ENCODE assay signal across 18 cellular contexts in genomic region chr13:41107584-41108014, GRCh38. TPM values are rescaled to one million over a fixed set of nuclear protein-coding genes. Genes with fewer than 3 reads are reported as not detected.
DNase-seq lines count a peak whose midpoint lies in the region; FAIRE-seq and TF ChIP-seq lines count a peak whose summit lies in the region.
"Had no signal": no experiment of that assay in that cellular context is flagged by ENCODE, and none has a peak within 500 bp of the region (broad histone marks: within the 10 kb centered on the region; RNA-seq: fewer than 3 reads in every experiment).

No MANE protein-coding gene starts in this region.

- peak overlapping the region; percentile 11; the same call in 1 of the 2 replicates for H2AFZ ChIP-seq in H1 (ENCODE audit: low read length)

- no peak overlapping the region for H4K91ac ChIP-seq in H1 (replicated peaks; ENCODE audit: insufficient read length, low read length)

- no peak overlapping the region for H3K14ac ChIP-seq in H1 (ENCODE audit: insufficient read length)

- peak in 1 of 2 experiments; percentile 56 for DNase-seq in H1 (ENCODE audit: low read depth in 1 of 2, low spot score in 2 of 2)
- peak; percentile 33 for DNase-seq in iPS-NIHi7 (ENCODE audit: extremely low spot score)
- no peak for DNase-seq in activated naive CD4-positive, alpha-beta T cell treated with Interleukin-2 at 50 U/mL for 16 hours
- no peak for DNase-seq in posterior vena cava (ENCODE audit: low spot score)
- no peak for DNase-seq in posterior cingulate gyrus
- no peak for DNase-seq in AG08395 (ENCODE audit: low spot score)
- DNase-seq: KBM-7, NCI-H1048, NCI-H146, NCI-H2081 treated with DMSO at 0.1 percent for 48 hours, NCI-H2227 treated with DMSO at 0.1 percent for 48 hours, NCI-H526 treated with DMSO at 0.1 percent for 48 hours, OCI-M1 had no signal

- H3K23ac ChIP-seq in H1 (ENCODE audit: insufficient read length): no peak overlapping the region

- H3K18ac ChIP-seq in H1 (ENCODE audit: extremely low read depth, low read length): 0 out of 2 replicates have a peak overlapping the region, but pooled peaks have one; percentile 1

- H3K4me3 ChIP-seq in HUES6 (ENCODE audit: low read depth, low read length): peak overlapping the region; percentile 40; the same call in 1 of the 2 replicates
- H3K4me3 ChIP-seq in H1 (ENCODE audit: extremely low read depth in 1 of 4, insufficient read depth in 2 of 4, low read depth in 3 of 4, low read length in 4 of 4): no peak overlapping the region
- H3K4me3 ChIP-seq: BLaER1 had no signal

- H3K56ac ChIP-seq in H1 (replicated peaks; ENCODE audit: insufficient read length, low read depth, low read length): no peak overlapping the region

- no peak overlapping the region for H4K5ac ChIP-seq in H1 (ENCODE audit: insufficient read length, low read depth, low read length)

- H3K27ac ChIP-seq in HUES6 (ENCODE audit: low read depth, low read length) (no peak overlapping the region), H1 (ENCODE audit: low read depth, low read length) (no peak overlapping the region)
- H3K27ac ChIP-seq: BLaER1, RWPE1 had no signal

- H3K23me2 ChIP-seq in H1 (ENCODE audit: low read depth, low read length): no peaks in the 10 kb centered on the region

- H3K9me3 ChIP-seq in HUES6 (ENCODE audit: control insufficient read depth, insufficient read depth, low read depth, low read length): no peaks in the 10 kb centered on the region
- H3K9me3 ChIP-seq in H1 (ENCODE audit: insufficient read depth in 2 of 2, low read depth in 1 of 2, low read length in 1 of 2): no peaks in the 10 kb centered on the region

- no peak for TF ChIP-seq RAD21 in H1 (IDR thresholded peaks at IDR 0.05 in 1 of 2, conservative IDR thresholded peaks at IDR 0.05 in 1 of 2; ENCODE audit: low read depth in 2 of 2, low read length in 2 of 2)

- H2BK15ac ChIP-seq in H1 (ENCODE audit: low read length): no peak overlapping the region

- intact Hi-C loops in posterior vena cava (cut with DNase I): no loop called here
- intact Hi-C loops in posterior cingulate gyrus (cut with DNase I): no loop called here

- H3K79me1 ChIP-seq in H1 (ENCODE audit: low read depth, low read length): no peaks in the 10 kb centered on the region

- H2BK120ac ChIP-seq in H1 (replicated peaks; ENCODE audit: low read depth, low read length): no peak overlapping the region

- TF ChIP-seq EP300 in H1 (IDR thresholded peaks at IDR 0.05; ENCODE audit: borderline replicate concordance in 1 of 2, low read depth in 2 of 2, low read length in 2 of 2): no peak

- POLR2A ChIA-PET in H1 (lab: Charles Lee; ENCODE audit: partially characterized antibody): interaction anchor here (0.6 to 2.5 kb wide), 13 partner anchors 9 to 97 kb away, joined by 3 to 9 read pairs (median 4); partner anchors contain the start of genes KBTBD7 and WBP4

- H3K4ac ChIP-seq in H1 (replicated peaks; ENCODE audit: insufficient read length, low read depth, low read length): no peak overlapping the region

- no peaks in the 10 kb centered on the region for H3K27me3 ChIP-seq in HUES6 (ENCODE audit: control insufficient read depth, insufficient read depth, low read length)
- H3K27me3 ChIP-seq in H1 (replicated peaks in 1 of 4; ENCODE audit: control insufficient read depth in 3 of 4, extremely low read depth in 1 of 4, insufficient read depth in 3 of 4, low read length in 3 of 4): no peaks in the 10 kb centered on the region
- H3K27me3 ChIP-seq: BLaER1 had no signal

- H3K79me2 ChIP-seq in H1 (ENCODE audit: control insufficient read depth in 1 of 2, insufficient read depth in 2 of 2, low read length in 2 of 2): no peaks in the 10 kb centered on the region

- TF ChIP-seq POLR2A in H1 (IDR thresholded peaks at IDR 0.05; ENCODE audit: control extremely low read depth in 1 of 2, low read depth in 2 of 2, low read length in 2 of 2): peak in 1 of 2 experiments; percentile 57; a peak in 1 of 3 replicates

- no peak overlapping the region for H2BK12ac ChIP-seq in H1 (ENCODE audit: low read depth, low read length)

- CTCF ChIA-PET in H1 (lab: Charles Lee; ENCODE audit: partially characterized antibody): interaction anchor here (0.6 to 2.3 kb wide), 3 partner anchors 9 to 1614 kb away, joined by 3 to 7 read pairs (median 6); no protein-coding TSS in a partner anchor

- no peak overlapping the region for H2AK5ac ChIP-seq in H1 (ENCODE audit: low read depth, low read length)

- H3K36me3 ChIP-seq in HUES6 (ENCODE audit: control insufficient read depth, insufficient read depth, low read length) (no peaks in the 10 kb centered on the region), H1 (ENCODE audit: control insufficient read depth in 2 of 4, insufficient read depth in 4 of 4, low read length in 3 of 4) (no peaks in the 10 kb centered on the region)
- H3K36me3 ChIP-seq: BLaER1 had no signal

- H3K9ac ChIP-seq in HUES6 (ENCODE audit: low read length): no peak overlapping the region
- no peak overlapping the region for H3K9ac ChIP-seq in H1 (replicated peaks in 1 of 4; ENCODE audit: extremely low read depth in 1 of 4, low read depth in 3 of 4, low read length in 3 of 4)
- H3K9ac ChIP-seq: BLaER1 had no signal

- H4K20me1 ChIP-seq in H1 (replicated peaks in 1 of 2; ENCODE audit: control insufficient read depth in 1 of 2, insufficient read depth in 2 of 2, low read length in 2 of 2): no peaks in the 10 kb centered on the region
- H4K20me1 ChIP-seq: BLaER1 had no signal

- no peak for TF ChIP-seq CTCF in H1 (IDR thresholded peaks at IDR 0.05; ENCODE audit: control extremely low read depth in 1 of 3, insufficient read depth in 1 of 3, low read depth in 1 of 3, low read length in 3 of 3)

- no peak overlapping the region; the same call in 1 of the 2 replicates for H4K8ac ChIP-seq in H1 (ENCODE audit: extremely low read depth, insufficient read depth, low read length)

- no peak overlapping the region for H2BK20ac ChIP-seq in H1 (ENCODE audit: low read length)

- peak overlapping the region in 1 of 2 experiments; percentile 23; a peak in 2 of 4 replicates for H3K4me2 ChIP-seq in H1 (ENCODE audit: insufficient read depth in 1 of 2, low read depth in 2 of 2, low read length in 2 of 2)

- 0 out of 2 replicates have a peak overlapping the region, but pooled peaks have one; percentile 18 for H2BK5ac ChIP-seq in H1 (ENCODE audit: low read depth, low read length)

- WGBS in H1 (ENCODE audit: extremely low coverage in 1 of 2, insufficient coverage in 1 of 2, insufficient read length in 1 of 2, insufficient replicate concordance in 2 of 2, low coverage in 1 of 2, low lambda C conversion rate in 2 of 2, missing lambda C conversion rate in 1 of 2), 2 experiments: 63% methylated on average over 7 of the region's 7 CpGs; no CpG with 5 or more reads in 1 of the 2 experiments

- H3K4me1 ChIP-seq in HUES6 (ENCODE audit: control insufficient read depth, insufficient read depth, low read length): 0 out of 2 replicates have a peak, but pooled peaks cover 9% of the 10 kb centered on the region
- peaks cover 0 to 6% (median 0%) of the 10 kb centered on the region in 4 experiments; a peak in 1 of 7 replicates for H3K4me1 ChIP-seq in H1 (replicated peaks in 1 of 4; ENCODE audit: control insufficient read depth in 3 of 4, insufficient read depth in 4 of 4, low read length in 3 of 4)

- FAIRE-seq in H1 (lab: Jason Lieb, UNC): no peak
- FAIRE-seq: GM18507, HTR-8/SVneo had no signal

TF ChIP-seq in H1, 55 proteins besides CTCF, POLR2A, EP300 and RAD21 (continues in another document):
- no peak for TF ChIP-seq TEAD4 (IDR thresholded peaks at IDR 0.05; ENCODE audit: low read depth, low read length)
- TF ChIP-seq SIRT6 (IDR thresholded peaks at IDR 0.05; ENCODE audit: low read length): no peak
- no peak for TF ChIP-seq ZNF274 (IDR thresholded peaks at IDR 0.05; ENCODE audit: borderline replicate concordance, extremely low read depth, low read length)
- no peak for TF ChIP-seq CBX5 (IDR thresholded peaks at IDR 0.05; ENCODE audit: low read depth, low read length)
- TF ChIP-seq ASH2L (IDR thresholded peaks at IDR 0.05; ENCODE audit: low read length): no peak
- no peak for TF ChIP-seq JUN (IDR thresholded peaks at IDR 0.05; ENCODE audit: low read depth, low read length)
- no peak for TF ChIP-seq SUZ12 (IDR thresholded peaks at IDR 0.05; ENCODE audit: low read length)
- TF ChIP-seq, protein P1, sequence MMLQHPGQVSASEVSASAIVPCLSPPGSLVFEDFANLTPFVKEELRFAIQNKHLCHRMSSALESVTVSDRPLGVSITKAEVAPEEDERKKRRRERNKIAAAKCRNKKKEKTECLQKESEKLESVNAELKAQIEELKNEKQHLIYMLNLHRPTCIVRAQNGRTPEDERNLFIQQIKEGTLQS (IDR thresholded peaks at IDR 0.05; ENCODE audit: insufficient read depth, low read depth, low read length): no peak
- TF ChIP-seq GTF2F1 (IDR thresholded peaks at IDR 0.05; ENCODE audit: borderline replicate concordance, low read depth, low read length): no peak
- TF ChIP-seq KDM4A (IDR thresholded peaks at IDR 0.05; ENCODE audit: low read depth, low read length, severe bottlenecking): no peak
- TF ChIP-seq POLR2AphosphoS5 (IDR thresholded peaks at IDR 0.05; ENCODE audit: low read depth, low read length): peak; percentile 32; the same call in 1 of the 2 replicates
- peak; percentile 57 for TF ChIP-seq YY1 (IDR thresholded peaks at IDR 0.05; ENCODE audit: low read depth, low read length)

RNA-seq across cellular contexts. Expression of gene KBTBD6, which starts 25.0 kb away (rescaled TPM):
- total RNA-seq in H1 (2021; fragmentation: NEBNext Ultra II Directional; extraction: Animal tissue kit (Norgen Biotek cat#: 25700)): 10.2 and 11.3 TPM in 2 replicates
- polyA plus RNA-seq in H1 (2011; rRNA removed): 4.5 and 5.4 TPM in 2 replicates
- 5.2 TPM for polyA plus RNA-seq in H1 (2011; cell fraction: cytosol; rRNA removed)
- polyA plus RNA-seq in H1 (2011; cell fraction: nucleus; rRNA removed): 3.7 TPM
- polyA plus RNA-seq in H1 (2012, experiment 1 of 2): 4.4 to 6.2 TPM (median 5.7 TPM) in 4 replicates
- 0.81 TPM for polyA plus RNA-seq in H1 (2012, experiment 2 of 2)
- polyA plus RNA-seq in H1 (2013, experiment 1 of 2): 4.8 TPM
- polyA plus RNA-seq in H1 (2013, experiment 2 of 2): 4.5 TPM
- polyA minus RNA-seq in H1 (2011; rRNA and poly(A)+ RNA removed): 15.7 and 16.6 TPM in 2 replicates
- 8.9 TPM for polyA minus RNA-seq in H1 (2011; cell fraction: cytosol; rRNA and poly(A)+ RNA removed)
- 9.7 TPM for polyA minus RNA-seq in H1 (2011; cell fraction: nucleus; rRNA and poly(A)+ RNA removed)
- total RNA-seq in posterior vena cava: 1 to 10 TPM; 6.0 to 6.9 TPM

RNA-seq across cellular contexts. Expression of gene WBP4, which starts 46.3 kb away (rescaled TPM):
- 10.0 and 10.5 TPM in 2 replicates for total RNA-seq in H1 (2021; fragmentation: NEBNext Ultra II Directional; extraction: Animal tissue kit (Norgen Biotek cat#: 25700))
- 1.7 and 3.0 TPM in 2 replicates for polyA plus RNA-seq in H1 (2011; rRNA removed)
- 7.1 TPM for polyA plus RNA-seq in H1 (2011; cell fraction: cytosol; rRNA removed)
- polyA plus RNA-seq in H1 (2011; cell fraction: nucleus; rRNA removed): 1.3 TPM
- 7.7 to 12.1 TPM (median 8.1 TPM) in 4 replicates for polyA plus RNA-seq in H1 (2012, experiment 1 of 2)
- 1.6 TPM for polyA plus RNA-seq in H1 (2012, experiment 2 of 2)
- 16.6 TPM for polyA plus RNA-seq in H1 (2013, experiment 1 of 2)
- 16.2 TPM for polyA plus RNA-seq in H1 (2013, experiment 2 of 2)
- 1.4 and 1.5 TPM in 2 replicates for polyA minus RNA-seq in H1 (2011; rRNA and poly(A)+ RNA removed)
- 3.6 TPM for polyA minus RNA-seq in H1 (2011; cell fraction: cytosol; rRNA and poly(A)+ RNA removed)
- polyA minus RNA-seq in H1 (2011; cell fraction: nucleus; rRNA and poly(A)+ RNA removed): 3.6 TPM
- 10 to 100 TPM; 12.6 to 12.9 TPM for total RNA-seq in posterior vena cava
